Comparison of ENCODE assay signal across 18 cellular contexts in genomic region chr3:43838877-43839276, GRCh38.
A peak's percentile ranks its signal among the peaks of the same experiment; 100 is the strongest.
DNase-seq lines count a peak whose midpoint lies in the region; ATAC-seq, FAIRE-seq and TF ChIP-seq lines count a peak whose summit lies in the region.
"Had no signal": no experiment of that assay in that cellular context is flagged by ENCODE, and none has a peak within 500 bp of the region (broad histone marks: within the 10 kb centered on the region; RNA-seq: fewer than 3 reads in every experiment).

No MANE protein-coding gene starts in this region.

- no peak overlapping the region for H3K27ac ChIP-seq in HepG2 (ENCODE audit: extremely low read length, insufficient read depth, low read length)
- H3K27ac ChIP-seq in psoas muscle = no peak overlapping the region
- no peak overlapping the region for H3K27ac ChIP-seq in RWPE1
- H3K27ac ChIP-seq: cardiac muscle cell, GM23248, left lung, pancreas, skin epidermis had no signal

- H3K36me3 ChIP-seq in bronchial epithelial cell (ENCODE audit: control insufficient read depth, insufficient read depth, low read length) (no peaks in the 10 kb centered on the region), HepG2 (replicated peaks in 1 of 2; ENCODE audit: control insufficient read depth in 1 of 2, insufficient read depth in 2 of 2, low read length in 2 of 2) (no peaks in the 10 kb centered on the region), psoas muscle (ENCODE audit: insufficient read depth in 1 of 2, low read depth in 1 of 2) (no peaks in the 10 kb centered on the region)
- H3K36me3 ChIP-seq: cardiac muscle cell, left lung, pancreas had no signal

- H3K4me3 ChIP-seq in GM12865 (ENCODE audit: low read depth, low read length) (no peak overlapping the region), bronchial epithelial cell (ENCODE audit: low read depth, low read length) (no peak overlapping the region), HepG2 (replicated peaks in 1 of 3; ENCODE audit: insufficient read depth in 1 of 3, low read depth in 2 of 3, low read length in 3 of 3) (no peak overlapping the region), psoas muscle (no peak overlapping the region)
- H3K4me3 ChIP-seq: cardiac muscle cell, GM23248, left lung, pancreas, skin epidermis had no signal

- TF ChIP-seq EP300 in HepG2 (IDR thresholded peaks at IDR 0.05; ENCODE audit: low read depth in 2 of 2, low read length in 2 of 2) (no peak), HepG2 (CRISPR knock-in tag; IDR thresholded peaks at IDR 0.05; ENCODE audit: borderline replicate concordance) (no peak)

- no TSS peak for BruUV-seq in HepG2 (replicated peaks; lab: Mats Ljungman, UMichigan)

- no peak for DNase-seq in GM12865 (ENCODE audit: low read depth)
- peak; percentile 18 for DNase-seq in bronchial epithelial cell (ENCODE audit: low read depth)
- no peak for DNase-seq in HepG2 (ENCODE audit: low spot score)
- DNase-seq in D721Med (ENCODE audit: insufficient read length, low spot score) = no peak
- DNase-seq in psoas muscle = no peak
- no peak for DNase-seq in RWPE1 (ENCODE audit: low spot score)
- no peak for DNase-seq in NCI-H1436 (lab: John Stamatoyannopoulos, UW)
- DNase-seq: activated T-cell treated with anti-CD3 and anti-CD28 coated beads, Interleukin-2, amount 50 U/mL, for 4 hours; effector CD4-positive, alpha-beta T cell; GM23248; left lung; NCI-H146; NCI-H510A treated with DMSO at 0.1 percent for 48 hours; pancreas; trophoblast cell had no signal

- in situ Hi-C loops in HepG2 (cut with HindIII; ENCODE audit: extremely low pct_ligation_motif_present, low pct_unique_long_range_greater_than_20kb) = no loop called here

- no peak overlapping the region for H3K4me2 ChIP-seq in HepG2 (ENCODE audit: low read depth, low read length)

- no peaks in the 10 kb centered on the region for H3K27me3 ChIP-seq in bronchial epithelial cell (ENCODE audit: control insufficient read depth, insufficient read depth, low read length)
- no peaks in the 10 kb centered on the region for H3K27me3 ChIP-seq in HepG2 (ENCODE audit: control insufficient read depth in 1 of 2, insufficient read depth in 2 of 2, low read length in 2 of 2)
- H3K27me3 ChIP-seq in psoas muscle (ENCODE audit: insufficient read depth in 3 of 3, low read length in 2 of 3) = peaks cover 0 to 2% (median 0%) of the 10 kb centered on the region in 3 donors
- H3K27me3 ChIP-seq: cardiac muscle cell, left lung, pancreas had no signal

- no peaks in the 10 kb centered on the region for H3K79me2 ChIP-seq in HepG2 (ENCODE audit: insufficient read depth, low read length)

- intact Hi-C loops in HepG2 (cut with micrococcal nuclease; ENCODE audit: unreplicated experiment) = no loop called here
- intact Hi-C loops in psoas muscle (cut with DNase I) = no loop called here

- H2AFZ ChIP-seq in HepG2 (ENCODE audit: low read length) = no peak overlapping the region
- H2AFZ ChIP-seq: GM23248 had no signal

- no peaks in the 10 kb centered on the region for H4K20me1 ChIP-seq in HepG2 (ENCODE audit: insufficient read depth, low read length)

- no peak for TF ChIP-seq RAD21 in HepG2 (CRISPR knock-in tag; IDR thresholded peaks at IDR 0.05)

- H3K9ac ChIP-seq in HepG2 (ENCODE audit: insufficient read depth, low read depth, low read length) = no peak overlapping the region
- H3K9ac ChIP-seq: GM23248 had no signal

- POLR2A ChIA-PET in HepG2 (lab: Yijun Ruan, JAX) = no interaction called here
- POLR2A ChIA-PET in RWPE1 (lab: Yijun Ruan, JAX; ENCODE audit: low non-redundant PET) = no interaction called here

- WGBS in HepG2 (ENCODE audit: low lambda C conversion rate) = 100% methylated on average over 1 of the region's 1 CpG
- WGBS in psoas muscle, 3 donors = 85 to 89% (median 86%) methylated on average over 1 of the region's 1 CpG

- no peaks in the 10 kb centered on the region for H3K4me1 ChIP-seq in HepG2 (ENCODE audit: insufficient read depth, low read length)
- no peaks in the 10 kb centered on the region for H3K4me1 ChIP-seq in psoas muscle
- H3K4me1 ChIP-seq: left lung, pancreas had no signal

- FAIRE-seq in bronchial epithelial cell (lab: Jason Lieb, UNC) = no peak
- no peak for FAIRE-seq in HepG2 (lab: Jason Lieb, UNC)
- no peak for FAIRE-seq in D721Med (lab: Jason Lieb, UNC)
- FAIRE-seq: pancreas had no signal

- TF ChIP-seq CTCF in GM12865 (IDR thresholded peaks at IDR 0.05; ENCODE audit: insufficient read depth, low read depth, low read length, missing control alignments) = peak; percentile 5
- peak; percentile 60 for TF ChIP-seq CTCF in LNCAP (IDR thresholded peaks at IDR 0.05)
- peak; percentile 37 for TF ChIP-seq CTCF in bronchial epithelial cell (IDR thresholded peaks at IDR 0.05; ENCODE audit: insufficient read depth, low read length, severe bottlenecking)
- TF ChIP-seq CTCF in HepG2 (CRISPR knock-in tag; IDR thresholded peaks at IDR 0.05) = peak; percentile 33; the same call in 1 of the 2 replicates
- TF ChIP-seq CTCF in D721Med (IDR thresholded peaks at IDR 0.05; ENCODE audit: insufficient read depth, missing control alignments) = no peak
- no peak for TF ChIP-seq CTCF in psoas muscle (IDR thresholded peaks at IDR 0.05)
- TF ChIP-seq CTCF in RWPE1 (conservative IDR thresholded peaks at IDR 0.05; ENCODE audit: low read depth) = no peak

- no peak for TF ChIP-seq POLR2A in HepG2 (IDR thresholded peaks at IDR 0.05; ENCODE audit: insufficient read depth in 1 of 2, low read depth in 2 of 2, low read length in 2 of 2)

- H3K9me3 ChIP-seq in HepG2 (ENCODE audit: low read length) (peaks cover 4% of the 10 kb centered on the region), psoas muscle (peaks cover 7% of the 10 kb centered on the region)
- H3K9me3 ChIP-seq: pancreas had no signal

- CTCF ChIA-PET in HepG2 (lab: Yijun Ruan, JAX; ENCODE audit: low intra/inter-chr PET ratio, low total read pairs) (no interaction called here), RWPE1 (lab: Yijun Ruan, JAX) (interaction anchor here (0.6 kb wide), 1 partner anchor 183 kb away, joined by 3 read pairs; no protein-coding TSS in a partner anchor)

- ATAC-seq in HepG2 (no peak), psoas muscle (no peak)
- ATAC-seq: activated T-cell treated with anti-CD3 and anti-CD28 coated beads, Interleukin-2, amount 50 U/mL, for 4 hours; left lung; pancreas had no signal

TF ChIP-seq in HepG2, 621 proteins besides CTCF, POLR2A, EP300 and RAD21:
- peak; percentile 34; the same call in 1 of the 2 replicates for TF ChIP-seq STAG1 (CRISPR knock-in tag; IDR thresholded peaks at IDR 0.05)
- TF ChIP-seq MTA3 (CRISPR knock-in tag; IDR thresholded peaks at IDR 0.05) = no peak

Comparison
In these comparisons a context has a peak if more than half of its experiments do, and no peak if none do; other contexts are left out.
1. CTCF ChIP-seq: peak in GM12865 (single experiment), LNCAP (single experiment), bronchial epithelial cell (single experiment) and HepG2 (single experiment); none in D721Med (single experiment), psoas muscle (single experiment) and RWPE1 (single experiment).